31 cellular contexts compared by ENCODE assay signal in genomic region chr12:68418137-68418460, GRCh38.
"Had no signal": no experiment of that assay in that cellular context is flagged by ENCODE, and none has a peak within 500 bp of the region (broad histone marks: within the 10 kb centered on the region; RNA-seq: fewer than 3 reads in every experiment).

No MANE protein-coding gene starts in this region.

- H2AFZ ChIP-seq: PC-9 had no signal

- ATAC-seq: activated naive CD4-positive, alpha-beta T cell treated with anti-CD3 and anti-CD28 coated beads, Interleukin-2, amount 50 U/mL, for 72 hours; activated T-cell treated with anti-CD3 and anti-CD28 coated beads, Interleukin-2, amount 50 U/mL, for 72 hours; body of pancreas had no signal

- H3K27me3 Mint-ChIP-seq: activated B cell treated with CpG ODN at 0.5 μM for 24 hours; activated CD4-positive, alpha-beta memory T cell treated with anti-CD3 and anti-CD28 coated beads for 36 hours had no signal

- H3K4me3 Mint-ChIP-seq: activated B cell treated with CpG ODN at 0.5 μM for 24 hours; activated CD4-positive, alpha-beta memory T cell treated with anti-CD3 and anti-CD28 coated beads for 36 hours; activated naive CD4-positive, alpha-beta T cell treated with anti-CD3 and anti-CD28 coated beads for 36 hours; activated T-cell treated with anti-CD3 and anti-CD28 coated beads, Interleukin-2, amount 50 U/mL, for 72 hours had no signal

- H3K4me1 ChIP-seq: breast epithelium had no signal

- H3K27ac ChIP-seq: adrenal gland, body of pancreas, breast epithelium, KMS-11, PC-9, VCaP had no signal

- H3K4me2 ChIP-seq: KMS-11, PC-9 had no signal

- H3K9ac ChIP-seq: KMS-11 had no signal

- DNase-seq: activated B cell treated with CpG ODN at 0.5 μM for 24 hours; activated CD4-positive, alpha-beta memory T cell treated with anti-CD3 and anti-CD28 coated beads for 36 hours; activated CD4-positive, alpha-beta T cell treated with anti-CD3 and anti-CD28 coated beads for 4 hours; activated CD4-positive, alpha-beta T cell treated with anti-CD3 and anti-CD28 coated beads, Interleukin-2, amount 50 U/mL, for 1 hour; activated CD4-positive, CD25-positive, alpha-beta regulatory T cell treated with anti-CD3 and anti-CD28 coated beads, Interleukin-2, amount 50 U/mL, for 72 hours; activated gamma-delta T cell treated with Interleukin-2 at 50 U/mL for 16 hours; activated naive CD4-positive, alpha-beta T cell treated with anti-CD3 and anti-CD28 coated beads for 36 hours; activated T-cell treated with anti-CD3 and anti-CD28 coated beads, Interleukin-2, amount 50 U/mL, for 1 hour; activated T-cell treated with anti-CD3 and anti-CD28 coated beads, Interleukin-2, amount 50 U/mL, for 72 hours; adrenal gland; body of pancreas; MM.1S; NCI-H1092; NCI-H1436 treated with DMSO at 0.1 percent for 48 hours; NCI-H1694 treated with DMSO at 0.1 percent for 48 hours; NCI-H2029 treated with DMSO at 0.1 percent for 48 hours; NCI-H2107; NCI-H2171; NCI-H510A; NCI-H526; NCI-H748 treated with DMSO at 0.1 percent for 48 hours; NK-92 treated with Interleukin-12 subunit alpha and Interleukin-12 subunit beta, amount 100 ng/mL, for 24 hours; PC-9; SW 1271; T-helper 1 cell; T-helper 9 cell had no signal

- H3K4me3 ChIP-seq: adrenal gland, body of pancreas, breast epithelium, PC-9 had no signal

- H3K9me3 Mint-ChIP-seq: activated B cell treated with CpG ODN at 0.5 μM for 24 hours; activated CD4-positive, alpha-beta memory T cell treated with anti-CD3 and anti-CD28 coated beads for 36 hours; activated naive CD4-positive, alpha-beta T cell treated with anti-CD3 and anti-CD28 coated beads for 36 hours; activated T-cell treated with anti-CD3 and anti-CD28 coated beads, Interleukin-2, amount 50 U/mL, for 72 hours; activated T-helper 2 cell treated with anti-CD3 and anti-CD28 coated beads, Interferon-gamma antibody, Interleukin-2, Interleukin-4, amounts not matched to agents 10 μg/mL and 5 μg/mL and 100 μg/mL, durations not matched to agents 14 hours and 24 hours and 36 hours had no signal

- H3K27ac Mint-ChIP-seq: activated B cell treated with CpG ODN at 0.5 μM for 24 hours; activated CD4-positive, alpha-beta memory T cell treated with anti-CD3 and anti-CD28 coated beads for 36 hours; activated naive CD4-positive, alpha-beta T cell treated with anti-CD3 and anti-CD28 coated beads for 36 hours; activated naive CD4-positive, alpha-beta T cell treated with anti-CD3 and anti-CD28 coated beads, Interleukin-2, amount 50 U/mL, for 72 hours; activated T-cell treated with anti-CD3 and anti-CD28 coated beads, Interleukin-2, amount 50 U/mL, for 72 hours; activated T-helper 2 cell treated with anti-CD3 and anti-CD28 coated beads, Interferon-gamma antibody, Interleukin-2, Interleukin-4, amounts not matched to agents 10 μg/mL and 5 μg/mL and 100 μg/mL, durations not matched to agents 14 hours and 24 hours and 36 hours had no signal

- H3K9me3 ChIP-seq: adrenal gland, body of pancreas, breast epithelium had no signal

- H3K27me3 ChIP-seq: adrenal gland, body of pancreas, breast epithelium had no signal

- H3K36me3 Mint-ChIP-seq: activated CD4-positive, alpha-beta memory T cell treated with anti-CD3 and anti-CD28 coated beads for 36 hours had no signal

- H3K36me3 ChIP-seq: adrenal gland, breast epithelium had no signal
